Comparison of ENCODE assay signal across 25 cellular contexts in genomic region chr4:76732246-76732645, GRCh38.
DNase-seq lines count a peak whose midpoint lies in the region; FAIRE-seq and TF ChIP-seq lines count a peak whose summit lies in the region.
"Had no signal": no experiment of that assay in that cellular context is flagged by ENCODE, and none has a peak within 500 bp of the region (broad histone marks: within the 10 kb centered on the region; RNA-seq: fewer than 3 reads in every experiment).

No MANE protein-coding gene starts in this region.

- H4K5ac ChIP-seq in mesendoderm (ENCODE audit: low read length), result no peak overlapping the region

- no peak for TF ChIP-seq CTCF in breast epithelium (IDR thresholded peaks at IDR 0.05)
- no peak for TF ChIP-seq CTCF in mammary epithelial cell (conservative IDR thresholded peaks at IDR 0.05 in 1 of 2, IDR thresholded peaks at IDR 0.05 in 1 of 2; ENCODE audit: extremely low read depth in 1 of 2, insufficient read depth in 1 of 2, low read depth in 1 of 2, low read length in 2 of 2)
- TF ChIP-seq CTCF in astrocyte (IDR thresholded peaks at IDR 0.05; ENCODE audit: insufficient read depth, low read depth, low read length), result no peak
- no peak for TF ChIP-seq CTCF in tibial nerve (IDR thresholded peaks at IDR 0.05)
- no peak for TF ChIP-seq CTCF in spleen (IDR thresholded peaks at IDR 0.05 in 8 of 11, conservative IDR thresholded peaks at IDR 0.05 in 3 of 11)

- H3K27ac Mint-ChIP-seq in astrocyte (ENCODE audit: unreplicated experiment), result peak overlapping the region; percentile 71
- H3K27ac Mint-ChIP-seq: IgD-negative memory B cell had no signal

- peak overlapping the region; percentile 18 for H3K56ac ChIP-seq in mesendoderm (ENCODE audit: low read length)

- FAIRE-seq in astrocyte (lab: Jason Lieb, UNC), result no peak
- FAIRE-seq: A204.1, H54, HTR-8/SVneo had no signal

- H2BK5ac ChIP-seq in mesendoderm (ENCODE audit: low read length), result no peak overlapping the region

- H2AFZ ChIP-seq in mammary epithelial cell (ENCODE audit: low read depth, low read length), result no peak overlapping the region
- H2AFZ ChIP-seq in astrocyte (ENCODE audit: low read depth, low read length), result no peak overlapping the region

- BruUV-seq in mammary epithelial cell (replicated peaks; lab: Mats Ljungman, UMichigan), result no TSS peak

- H3K4me1 Mint-ChIP-seq in astrocyte (ENCODE audit: low read depth, unreplicated experiment), result peaks cover 30% of the 10 kb centered on the region
- H3K4me1 Mint-ChIP-seq: CD4-positive, alpha-beta memory T cell had no signal

- H3K9ac ChIP-seq in mammary epithelial cell (ENCODE audit: insufficient read depth, low read length), result no peak overlapping the region
- no peak overlapping the region for H3K9ac ChIP-seq in astrocyte (ENCODE audit: low read length)
- H3K9ac ChIP-seq in mesendoderm (ENCODE audit: low read length), result no peak overlapping the region

- H3K23ac ChIP-seq in mesendoderm (ENCODE audit: low read length), result no peak overlapping the region

- H3K36me3 ChIP-seq in breast epithelium (no peaks in the 10 kb centered on the region), mammary epithelial cell (ENCODE audit: insufficient read depth, low read length) (peaks cover 4% of the 10 kb centered on the region), astrocyte (ENCODE audit: insufficient read depth, low read length) (peaks cover 6% of the 10 kb centered on the region), mesendoderm (ENCODE audit: control insufficient read depth, insufficient read depth, low read length) (no peaks in the 10 kb centered on the region), tibial nerve (no peaks in the 10 kb centered on the region), spleen (no peaks in the 10 kb centered on the region)

- DNase-seq in breast epithelium (ENCODE audit: low spot score in 2 of 2), result no peak
- no peak for DNase-seq in mammary epithelial cell
- no peak for DNase-seq in astrocyte (ENCODE audit: low read depth)
- no peak for DNase-seq in mesendoderm
- no peak for DNase-seq in tibial nerve (ENCODE audit: low spot score in 2 of 2)
- no peak for DNase-seq in activated CD4-positive, alpha-beta T cell treated with anti-CD3 and anti-CD28 coated beads for 4 hours
- DNase-seq in activated CD4-positive, CD25-positive, alpha-beta regulatory T cell (lab: John Stamatoyannopoulos, UW), result no peak
- no peak for DNase-seq in spleen
- DNase-seq: BE2C; CD4-positive, alpha-beta memory T cell; DMS79; Karpas-422; MG63; NCI-H1092; NCI-H1436 treated with DMSO at 0.1 percent for 48 hours; NCI-H2081; NCI-H510A; NCI-H774; SHP77 had no signal

- WGBS in mammary epithelial cell (ENCODE audit: low coverage, missing lambda C conversion rate), result 100% methylated on average over 1 of the region's 1 CpG
- WGBS in mesendoderm (ENCODE audit: extremely low coverage, insufficient coverage, low lambda C conversion rate), result no CpG with 5 or more reads among the region's 1 CpG
- WGBS in tibial nerve, 2 donors, result 74 to 92% methylated on average over 1 of the region's 1 CpG
- WGBS in spleen, 5 donors, result 55 to 80% (median 69%) methylated on average over 1 of the region's 1 CpG

- TF ChIP-seq EP300 in tibial nerve (IDR thresholded peaks at IDR 0.05), result no peak

- H2BK15ac ChIP-seq in mesendoderm (replicated peaks; ENCODE audit: low read depth), result no peak overlapping the region

- H3K79me1 ChIP-seq in mesendoderm (ENCODE audit: low read length), result peaks cover 4% of the 10 kb centered on the region

- TF ChIP-seq POLR2A in breast epithelium (IDR thresholded peaks at IDR 0.05), result no peak
- TF ChIP-seq POLR2A in tibial nerve (IDR thresholded peaks at IDR 0.05), result no peak
- TF ChIP-seq POLR2A in spleen (IDR thresholded peaks at IDR 0.05), result no peak

- H3K36me3 Mint-ChIP-seq in astrocyte (ENCODE audit: low read depth, unreplicated experiment), result peaks cover 23% of the 10 kb centered on the region
- H3K36me3 Mint-ChIP-seq: CD4-positive, alpha-beta memory T cell; IgD-negative memory B cell had no signal

- dilution Hi-C loops in mammary epithelial cell (cut with HindIII; ENCODE audit: low sequenced_read_pairs), result loop anchor here (5.0 kb wide), 2 partner anchors 45 to 105 kb away; no protein-coding TSS in a partner anchor

- intact Hi-C loops in breast epithelium (cut with DNase I; ENCODE audit: low total_unique reads), result no loop called here
- intact Hi-C loops in mammary epithelial cell (cut with micrococcal nuclease), result loop anchor here (2.0 to 5.0 kb wide), 2 partner anchors 43 to 145 kb away; no protein-coding TSS in a partner anchor
- intact Hi-C loops in spleen (cut with DNase I; ENCODE audit: low total_unique reads), result no loop called here

- H2AK5ac ChIP-seq in mesendoderm (ENCODE audit: low read length), result no peak overlapping the region

- H3K27me3 Mint-ChIP-seq in astrocyte (ENCODE audit: low read depth, unreplicated experiment), result no peaks in the 10 kb centered on the region

- H3K9me3 ChIP-seq in breast epithelium (no peaks in the 10 kb centered on the region), mammary epithelial cell (replicated peaks; ENCODE audit: insufficient read depth, low read length) (no peaks in the 10 kb centered on the region), astrocyte (ENCODE audit: insufficient read depth, low read depth, low read length) (no peaks in the 10 kb centered on the region), tibial nerve (no peaks in the 10 kb centered on the region), spleen (no peaks in the 10 kb centered on the region)
- H3K9me3 ChIP-seq: BE2C, MG63 had no signal

- H3K4ac ChIP-seq in mesendoderm (ENCODE audit: low read depth, low read length), result no peak overlapping the region

- H4K8ac ChIP-seq in mesendoderm (ENCODE audit: low read depth, low read length), result no peak overlapping the region

- H3K18ac ChIP-seq in mesendoderm (ENCODE audit: low read length), result no peak overlapping the region

- H4K20me1 ChIP-seq in mammary epithelial cell (ENCODE audit: insufficient read depth, low read length) (no peaks in the 10 kb centered on the region), astrocyte (ENCODE audit: insufficient read depth, low read length) (no peaks in the 10 kb centered on the region)

- CTCF ChIA-PET in mammary epithelial cell (lab: Charles Lee; ENCODE audit: low non-redundant PET), result no interaction called here

- in situ Hi-C loops in mammary epithelial cell (cut with MboI; ENCODE audit: low sequenced_read_pairs in 2 of 2), result loop anchor here in 1 of 2 donors (5.0 kb wide), 1 partner anchor 215 kb away; no protein-coding TSS in a partner anchor

- peak overlapping the region; percentile 3 to 51 for H3K27ac ChIP-seq in breast epithelium
- H3K27ac ChIP-seq in mammary epithelial cell (ENCODE audit: insufficient read depth, low read depth, low read length), result no peak overlapping the region
- H3K27ac ChIP-seq in astrocyte (ENCODE audit: low read depth, low read length), result no peak overlapping the region
- no peak overlapping the region for H3K27ac ChIP-seq in mesendoderm (ENCODE audit: low read depth, low read length)
- peak overlapping the region; percentile 1 to 89 (median 66) for H3K27ac ChIP-seq in tibial nerve
- H3K27ac ChIP-seq in spleen, result no peak overlapping the region
- H3K27ac ChIP-seq: HL-60, SK-N-MC had no signal

- H2BK120ac ChIP-seq in mesendoderm (ENCODE audit: low read depth, low read length), result no peak overlapping the region

- H3K4me1 ChIP-seq in breast epithelium (peaks cover 0 to 8% of the 10 kb centered on the region in 2 donors), mammary epithelial cell (ENCODE audit: insufficient read depth, low read length) (peaks cover 4% of the 10 kb centered on the region), astrocyte (ENCODE audit: insufficient read depth, low read length) (no peaks in the 10 kb centered on the region), mesendoderm (ENCODE audit: control insufficient read depth, low read depth, low read length) (no peaks in the 10 kb centered on the region), tibial nerve (peaks cover 0 to 66% (median 10%) of the 10 kb centered on the region in 4 donors), spleen (peaks cover 0 to 4% (median 0%) of the 10 kb centered on the region in 6 donors)
- H3K4me1 ChIP-seq: BE2C had no signal

- no peak overlapping the region for H3K4me3 Mint-ChIP-seq in astrocyte (ENCODE audit: unreplicated experiment)
- H3K4me3 Mint-ChIP-seq: CD4-positive, alpha-beta memory T cell; IgD-negative memory B cell had no signal

- H3K79me2 ChIP-seq in mammary epithelial cell (ENCODE audit: insufficient read depth, low read length), result peaks cover 57% of the 10 kb centered on the region
- no peaks in the 10 kb centered on the region for H3K79me2 ChIP-seq in astrocyte (ENCODE audit: insufficient read depth, low read length)
- H3K79me2 ChIP-seq in mesendoderm (ENCODE audit: control insufficient read depth, insufficient read depth, low read length), result no peaks in the 10 kb centered on the region

- H3K4me3 ChIP-seq in breast epithelium (no peak overlapping the region), mammary epithelial cell (replicated peaks in 1 of 3; ENCODE audit: insufficient read depth in 1 of 3, low read depth in 2 of 3, low read length in 3 of 3) (no peak overlapping the region), astrocyte (ENCODE audit: insufficient read depth, low read depth, low read length) (no peak overlapping the region), mesendoderm (ENCODE audit: low read length) (no peak overlapping the region), tibial nerve (no peak overlapping the region), spleen (no peak overlapping the region)
- H3K4me3 ChIP-seq: MG63, SK-N-MC had no signal

- no peaks in the 10 kb centered on the region for H3K27me3 ChIP-seq in breast epithelium
- H3K27me3 ChIP-seq in mammary epithelial cell (ENCODE audit: insufficient read depth, low read length), result no peaks in the 10 kb centered on the region
- H3K27me3 ChIP-seq in astrocyte (ENCODE audit: insufficient read depth, low read length), result no peaks in the 10 kb centered on the region
- no peaks in the 10 kb centered on the region for H3K27me3 ChIP-seq in mesendoderm (ENCODE audit: insufficient read depth, low read length, poor library complexity)
- no peaks in the 10 kb centered on the region for H3K27me3 ChIP-seq in tibial nerve
- H3K27me3 ChIP-seq in spleen (replicated peaks in 1 of 7), result peaks cover 0 to 7% (median 0%) of the 10 kb centered on the region in 7 donors
- H3K27me3 ChIP-seq: BE2C, MG63 had no signal

- no peaks in the 10 kb centered on the region for H3K9me3 Mint-ChIP-seq in astrocyte (ENCODE audit: unreplicated experiment)
- H3K9me3 Mint-ChIP-seq: CD4-positive, alpha-beta memory T cell; IgD-negative memory B cell had no signal

- no peak overlapping the region for H3K4me2 ChIP-seq in mammary epithelial cell (ENCODE audit: insufficient read depth, low read depth, low read length)
- H3K4me2 ChIP-seq in astrocyte (ENCODE audit: low read length), result no peak overlapping the region
- H3K4me2 ChIP-seq in mesendoderm (ENCODE audit: low read length), result no peak overlapping the region

Comparison
In these comparisons a context has a peak if more than half of its experiments do, and no peak if none do; other contexts are left out.
1. H3K27ac ChIP-seq: peak in breast epithelium (2 of 2) and tibial nerve (4 of 4); none in mammary epithelial cell (single experiment), astrocyte (single experiment), mesendoderm (single experiment) and spleen (0 of 8).